In genomic region chr15:92899910-92900711, GRCh38 we compare ENCODE assay signal across 8 cellular contexts. TPM values are rescaled to one million over a fixed set of nuclear protein-coding genes. Genes with fewer than 3 reads are reported as not detected.
DNase-seq lines count a peak whose midpoint lies in the region; ATAC-seq lines count a peak whose summit lies in the region.

Gene CHD2, plus strand, starts transcription at chr15:92900324. Its CDS starts 914 bp downstream, at chr15:92901238.

- DNase-seq in COLO668 (lab: John Stamatoyannopoulos, UW; ENCODE audit: unreplicated experiment): peak; percentile 66
- peak; percentile 64 for DNase-seq in HK-2 (ENCODE audit: unreplicated experiment)
- DNase-seq in NCI-H82 (lab: John Stamatoyannopoulos, UW): peak; percentile 96
- peak; percentile 64 to 69 for DNase-seq in activated CD4-positive, alpha-beta T cell treated with anti-CD3 and anti-CD28 coated beads, Interleukin-2, amount 50 U/mL, for 48 hours
- peak; percentile 67 for DNase-seq in effector CD8-positive, alpha-beta T cell (lab: John Stamatoyannopoulos, UW)
- DNase-seq in lung microvascular endothelial cell (ENCODE audit: low read depth in 2 of 2): peak; percentile 88 to 89
- peak; percentile 31 for DNase-seq in stimulated activated CD8-positive, alpha-beta memory T cell treated with anti-CD3 and anti-CD28 coated beads, Interleukin-15, amount 100 ng/mL, for 24 hours (ENCODE audit: low read depth)

- ATAC-seq in GM19467 (IDR thresholded peaks at IDR 0.05; ENCODE audit: unreplicated experiment): peak; percentile 66

RNA-seq across cellular contexts. Expression of gene CHD2, which starts in this region (rescaled TPM):
- 39.7 and 51.2 TPM in 2 replicates for total RNA-seq in lung microvascular endothelial cell

Comparison
In these comparisons a context has a peak if more than half of its experiments do, and no peak if none do; other contexts are left out.
1. Peak in every context shown above with its lines: DNase-seq and ATAC-seq.
2. DNase-seq: peak in every context shown above with its lines; median percentile 96 in NCI-H82; 88 in lung microvascular endothelial cell; 67 in effector CD8-positive, alpha-beta T cell; 66 in activated CD4-positive, alpha-beta T cell treated with anti-CD3 and anti-CD28 coated beads, Interleukin-2, amount 50 U/mL, for 48 hours; 66 in COLO668; 64 in HK-2; 31 in stimulated activated CD8-positive, alpha-beta memory T cell treated with anti-CD3 and anti-CD28 coated beads, Interleukin-15, amount 100 ng/mL, for 24 hours.